In the genomic region with DNA sequence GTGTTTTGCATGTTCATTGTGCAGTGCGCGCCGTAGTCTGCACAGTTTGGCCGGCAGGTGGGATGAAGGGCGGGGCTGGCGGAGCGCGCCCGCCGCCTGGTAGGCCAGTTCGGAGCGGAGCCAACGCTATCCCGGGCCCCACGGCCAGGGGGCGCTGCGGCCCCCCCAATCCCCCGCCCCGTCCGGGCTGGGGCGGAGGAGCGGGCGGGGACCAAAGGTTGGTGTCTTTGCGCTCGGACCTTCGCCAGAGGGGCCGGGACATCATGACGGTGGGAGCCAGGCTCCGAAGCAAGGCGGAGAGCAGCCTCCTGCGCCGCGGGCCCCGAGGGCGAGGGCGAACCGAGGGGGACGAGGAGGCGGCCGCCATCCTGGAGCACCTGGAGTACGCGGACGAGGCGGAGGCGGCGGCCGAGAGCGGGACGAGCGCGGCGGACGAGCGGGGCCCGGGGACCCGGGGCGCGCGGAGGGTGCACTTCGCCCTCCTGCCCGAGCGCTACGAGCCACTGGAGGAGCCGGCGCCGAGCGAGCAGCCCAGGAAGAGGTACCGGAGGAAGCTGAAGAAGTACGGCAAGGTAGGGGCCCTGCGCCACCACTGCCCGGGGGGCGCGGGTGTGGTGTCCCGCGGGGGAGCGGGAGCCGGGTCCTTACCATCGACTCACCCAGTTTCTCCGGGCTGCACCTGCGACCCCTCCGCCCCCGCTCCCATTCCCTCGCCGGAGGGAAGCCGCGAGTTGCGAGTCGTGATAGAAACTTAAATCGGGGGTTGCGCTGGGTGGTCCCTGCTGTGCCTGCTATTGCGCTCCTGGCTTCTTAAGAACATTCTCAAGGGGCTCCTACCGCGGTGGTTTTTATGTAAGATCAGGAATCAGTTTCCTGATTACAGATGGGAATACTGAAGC, we compare ENCODE assay signal across 1 cellular context.
TF ChIP-seq lines count a peak whose summit lies in the region.

C1orf115 (plus strand) TSS at position 224 of the 899 bp plus-strand sequence; CDS start at position 264, 40 bp downstream.

TF ChIP-seq in IMR-90, 13 proteins besides CTCF, POLR2A, EP300 and RAD21 (continued from another document):
- TF ChIP-seq ELK1 (IDR thresholded peaks at IDR 0.05; ENCODE audit: borderline replicate concordance, low read depth, low read length) (no peak), USF2 (IDR thresholded peaks at IDR 0.05; ENCODE audit: low read depth, low read length) (no peak), NFE2L2 (IDR thresholded peaks at IDR 0.05; ENCODE audit: low read depth, low read length) (no peak), RCOR1 (IDR thresholded peaks at IDR 0.05; ENCODE audit: insufficient replicate concordance, low read length) (no peak)
